In genomic region chr6:73254323-73254722, GRCh38 we compare ENCODE assay signal across 21 cellular contexts. TPM values are rescaled to one million over a fixed set of nuclear protein-coding genes. Genes with fewer than 3 reads are reported as not detected.
"Had no signal": no experiment of that assay in that cellular context is flagged by ENCODE, and none has a peak within 500 bp of the region (broad histone marks: within the 10 kb centered on the region; RNA-seq: fewer than 3 reads in every experiment).

No MANE protein-coding gene starts in this region.

RNA-seq across cellular contexts. Expression of gene KHDC1L, which starts 29.0 kb away (rescaled TPM):
- total RNA-seq: activated naive CD4-positive, alpha-beta T cell treated with anti-CD3 and anti-CD28 coated beads for 36 hours; activated naive CD4-positive, alpha-beta T cell treated with anti-CD3 and anti-CD28 coated beads, Interleukin-2, amount 50 U/mL, for 72 hours; activated naive CD8-positive, alpha-beta T cell treated with anti-CD3 and anti-CD28 coated beads for 36 hours; activated naive CD8-positive, alpha-beta T cell treated with anti-CD3 and anti-CD28 coated beads, Interleukin-2, amount 10 ng/mL, durations not matched to agents 7 days and 5 days; activated T-cell treated with anti-CD3 and anti-CD28 coated beads, Interleukin-2, amount 50 U/mL, for 4 hours; activated T-cell treated with anti-CD3 and anti-CD28 coated beads, Interleukin-2, amount 50 U/mL, for 72 hours; activated T-helper 1 cell treated with anti-CD3 and anti-CD28 coated beads, Interleukin-12 subunit alpha, Interleukin-12 subunit beta, Interleukin-2, Interleukin-4 antibody, amounts not matched to agents 30 ng/mL and 10 ng/mL and 1 ng/mL, durations not matched to agents 14 hours and 24 hours and 36 hours; activated T-helper 17 cell treated with anti-CD3 and anti-CD28 coated beads, Interleukin-2, amount 50 U/mL, for 72 hours; activated T-helper 2 cell treated with anti-CD3 and anti-CD28 coated beads, Interferon-gamma antibody, Interleukin-2, Interleukin-4, amounts not matched to agents 10 μg/mL and 5 μg/mL and 100 μg/mL, durations not matched to agents 14 hours and 24 hours and 36 hours; adrenal gland; ascending aorta; astrocyte; body of pancreas; breast epithelium; bronchial epithelial cell; cardiac muscle cell; cardiac septum; cerebellum; chondrocyte had no signal
- polyA plus RNA-seq: adipose tissue, adrenal gland, aorta had no signal
